8 cellular contexts compared by ENCODE assay signal in the genomic region with DNA sequence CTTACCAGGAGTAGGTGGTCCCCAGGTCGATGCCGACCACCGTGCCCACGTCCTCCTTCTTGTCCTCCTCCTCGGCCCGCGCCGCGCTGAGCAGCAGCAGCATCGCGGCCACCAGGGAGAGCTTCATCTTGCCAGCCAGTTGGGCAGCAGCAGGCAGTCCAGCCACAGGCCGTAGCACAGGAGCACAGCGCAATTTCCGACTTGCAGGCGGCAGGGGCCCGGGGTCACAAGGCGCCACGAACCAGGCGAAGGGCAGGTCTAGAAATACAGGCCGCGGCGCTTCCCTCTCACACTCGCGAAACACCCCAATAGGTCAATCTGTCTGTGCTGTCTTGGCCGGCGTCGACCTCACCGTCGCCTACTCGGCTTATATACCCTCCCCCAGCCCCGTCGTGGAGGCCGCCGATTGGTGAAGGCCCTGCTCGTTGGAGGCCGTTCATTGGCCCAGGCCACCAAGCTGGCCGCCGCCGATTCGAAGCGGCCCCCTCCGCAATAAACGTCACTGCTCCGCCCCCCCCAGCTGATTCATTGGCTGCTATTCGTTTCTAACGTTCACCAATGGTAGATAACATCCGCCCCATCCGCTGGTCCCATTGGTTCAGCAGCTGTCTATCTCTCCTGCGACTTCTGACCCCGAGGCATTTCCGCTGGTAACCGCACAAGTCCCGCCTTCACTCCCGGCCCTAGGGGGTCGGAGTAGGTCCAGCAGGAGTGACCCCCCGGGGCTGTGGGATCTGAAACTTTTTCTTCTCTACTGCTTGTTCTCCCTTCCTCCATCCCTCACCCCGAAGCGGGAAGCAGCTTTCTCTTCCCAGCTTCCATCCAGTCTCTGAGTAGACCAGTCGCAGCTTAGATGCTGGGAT. TPM values are rescaled to one million over a fixed set of nuclear protein-coding genes. Genes with fewer than 3 reads are reported as not detected.
A peak's percentile ranks its signal among the peaks of the same experiment; 100 is the strongest.
DNase-seq lines count a peak whose midpoint lies in the region; ATAC-seq and TF ChIP-seq lines count a peak whose summit lies in the region.

A gene (minus strand): TSS at position 344 of the 863 bp plus-strand sequence. CDS start 217 bp downstream, at position 127.

- H3K36me3 Mint-ChIP-seq in activated T-helper 2 cell treated with anti-CD3 and anti-CD28 coated beads, Interferon-gamma antibody, Interleukin-2, Interleukin-4, amounts not matched to agents 10 μg/mL and 5 μg/mL and 100 μg/mL, durations not matched to agents 14 hours and 24 hours and 36 hours (ENCODE audit: low read depth) = peaks cover 51% of the 10 kb centered on the region
- H3K36me3 Mint-ChIP-seq in naive thymus-derived CD8-positive, alpha-beta T cell = peaks cover 12 to 47% (median 30%) of the 10 kb centered on the region in 3 donors

- no peak for TF ChIP-seq CTCF in RWPE2 (IDR thresholded peaks at IDR 0.05; ENCODE audit: poor library complexity, severe bottlenecking)
- TF ChIP-seq CTCF in fibroblast of mammary gland (conservative IDR thresholded peaks at IDR 0.05; ENCODE audit: control insufficient read depth, insufficient read depth, low read depth, low read length) = no peak

- H3K27ac Mint-ChIP-seq in activated T-helper 2 cell treated with anti-CD3 and anti-CD28 coated beads, Interferon-gamma antibody, Interleukin-2, Interleukin-4, amounts not matched to agents 10 μg/mL and 5 μg/mL and 100 μg/mL, durations not matched to agents 14 hours and 24 hours and 36 hours = peak within 1 kb of the TSS; percentile 98
- H3K27ac Mint-ChIP-seq in naive thymus-derived CD8-positive, alpha-beta T cell = peak within 1 kb of the TSS; percentile 97 to 100 (median 100)

- peaks cover 34% of the 10 kb centered on the region for H3K4me1 Mint-ChIP-seq in activated T-helper 2 cell treated with anti-CD3 and anti-CD28 coated beads, Interferon-gamma antibody, Interleukin-2, Interleukin-4, amounts not matched to agents 10 μg/mL and 5 μg/mL and 100 μg/mL, durations not matched to agents 14 hours and 24 hours and 36 hours (ENCODE audit: low read depth)
- H3K4me1 Mint-ChIP-seq in naive thymus-derived CD8-positive, alpha-beta T cell = peaks cover 27 to 59% (median 48%) of the 10 kb centered on the region in 4 donors

- no peaks in the 10 kb centered on the region for H3K9me3 Mint-ChIP-seq in activated T-helper 2 cell treated with anti-CD3 and anti-CD28 coated beads, Interferon-gamma antibody, Interleukin-2, Interleukin-4, amounts not matched to agents 10 μg/mL and 5 μg/mL and 100 μg/mL, durations not matched to agents 14 hours and 24 hours and 36 hours
- H3K9me3 Mint-ChIP-seq in naive thymus-derived CD8-positive, alpha-beta T cell = no peaks in the 10 kb centered on the region

- POLR2A ChIA-PET in naive thymus-derived CD8-positive, alpha-beta T cell (lab: Charles Lee) = interaction anchor here (0.5 to 4.0 kb wide), 29 partner anchors 10 to 379 kb away, joined by 3 to 133 read pairs (median 5); a partner anchor contains a TSS

- ATAC-seq in RWPE2 (ENCODE audit: low read depth) = peak; percentile 82
- peak; percentile 89 to 91 for ATAC-seq in naive thymus-derived CD8-positive, alpha-beta T cell

- peak within 1 kb of the TSS; percentile 80 for H3K27ac ChIP-seq in RWPE2 (ENCODE audit: poor library complexity, severe bottlenecking)

- H3K36me3 ChIP-seq in RWPE2 (ENCODE audit: low read depth) = peaks cover 48% of the 10 kb centered on the region

- no peaks in the 10 kb centered on the region for H3K9me3 ChIP-seq in RWPE2 (ENCODE audit: severe bottlenecking)

- intact Hi-C loops in activated T-helper 2 cell treated with anti-CD3 and anti-CD28 coated beads, Interferon-gamma antibody, Interleukin-2, Interleukin-4, amounts not matched to agents 10 μg/mL and 5 μg/mL and 100 μg/mL, durations not matched to agents 14 hours and 24 hours and 36 hours (cut with micrococcal nuclease) = loop anchor here (1.0 to 10.0 kb wide), 6 partner anchors 20 to 466 kb away; a partner anchor contains a TSS

- H3K4me3 ChIP-seq in RWPE2 (ENCODE audit: severe bottlenecking) (peak within 1 kb of the TSS; percentile 74), fibroblast of mammary gland (ENCODE audit: control insufficient read depth, low read depth, low read length) (peak within 1 kb of the TSS; percentile 98)

- DNase-seq in ELF-1 (ENCODE audit: low read depth, low spot score) (peak; percentile 100), H4 (ENCODE audit: low spot score) (peak; percentile 99), LoVo (ENCODE audit: low spot score) (peak; percentile 97), RWPE2 (ENCODE audit: low spot score) (peak; percentile 99), fibroblast of mammary gland (ENCODE audit: low read depth) (peak; percentile 99)
- peak; percentile 99 for DNase-seq in activated T-helper 2 cell treated with anti-CD3 and anti-CD28 coated beads, Interferon-gamma antibody, Interleukin-2, Interleukin-4, amounts not matched to agents 10 μg/mL and 5 μg/mL and 100 μg/mL, durations not matched to agents 14 hours and 24 hours and 36 hours (ENCODE audit: low spot score)
- DNase-seq in naive thymus-derived CD8-positive, alpha-beta T cell = peak; percentile 95 to 100 (median 99)
- DNase-seq in stimulated activated naive CD4-positive, alpha-beta T cell (lab: John Stamatoyannopoulos, UW) = peak; percentile 97 to 100 (median 98)

- H3K4me3 Mint-ChIP-seq in activated T-helper 2 cell treated with anti-CD3 and anti-CD28 coated beads, Interferon-gamma antibody, Interleukin-2, Interleukin-4, amounts not matched to agents 10 μg/mL and 5 μg/mL and 100 μg/mL, durations not matched to agents 14 hours and 24 hours and 36 hours (ENCODE audit: low read depth) = peak within 1 kb of the TSS; percentile 100
- H3K4me3 Mint-ChIP-seq in naive thymus-derived CD8-positive, alpha-beta T cell = peak within 1 kb of the TSS; percentile 93 to 99 (median 98)

- no peaks in the 10 kb centered on the region for H3K27me3 ChIP-seq in RWPE2 (ENCODE audit: insufficient read depth, poor library complexity, severe bottlenecking)

- peaks cover 39% of the 10 kb centered on the region for H3K4me1 ChIP-seq in RWPE2 (ENCODE audit: insufficient read depth, poor library complexity, severe bottlenecking)

- no peaks in the 10 kb centered on the region for H3K27me3 Mint-ChIP-seq in activated T-helper 2 cell treated with anti-CD3 and anti-CD28 coated beads, Interferon-gamma antibody, Interleukin-2, Interleukin-4, amounts not matched to agents 10 μg/mL and 5 μg/mL and 100 μg/mL, durations not matched to agents 14 hours and 24 hours and 36 hours (ENCODE audit: low read depth)
- peaks cover 0 to 3% (median 0%) of the 10 kb centered on the region in 5 donors for H3K27me3 Mint-ChIP-seq in naive thymus-derived CD8-positive, alpha-beta T cell

RNA-seq across cellular contexts. Expression of the gene that starts here (rescaled TPM):
- total RNA-seq in H4 (2014; rRNA removed; shearing (Covaris generic)) = 66.1 and 77.5 TPM in 2 replicates
- total RNA-seq in activated T-helper 2 cell treated with anti-CD3 and anti-CD28 coated beads, Interferon-gamma antibody, Interleukin-2, Interleukin-4, amounts not matched to agents 10 μg/mL and 5 μg/mL and 100 μg/mL, durations not matched to agents 14 hours and 24 hours and 36 hours = 283 and 285 TPM in 2 replicates
- total RNA-seq in naive thymus-derived CD8-positive, alpha-beta T cell = 10 to 100 TPM; 94.6 to 96.6 TPM
- 100 to 1,000 TPM; 130 to 162 (median 143) TPM for polyA plus RNA-seq in naive thymus-derived CD8-positive, alpha-beta T cell

Comparison
In these comparisons a context has a peak if more than half of its experiments do, and no peak if none do; other contexts are left out.
1. Peak in every context shown above with its lines: DNase-seq, ATAC-seq, H3K4me3 ChIP-seq and H3K27ac ChIP-seq.